In the genomic region with DNA sequence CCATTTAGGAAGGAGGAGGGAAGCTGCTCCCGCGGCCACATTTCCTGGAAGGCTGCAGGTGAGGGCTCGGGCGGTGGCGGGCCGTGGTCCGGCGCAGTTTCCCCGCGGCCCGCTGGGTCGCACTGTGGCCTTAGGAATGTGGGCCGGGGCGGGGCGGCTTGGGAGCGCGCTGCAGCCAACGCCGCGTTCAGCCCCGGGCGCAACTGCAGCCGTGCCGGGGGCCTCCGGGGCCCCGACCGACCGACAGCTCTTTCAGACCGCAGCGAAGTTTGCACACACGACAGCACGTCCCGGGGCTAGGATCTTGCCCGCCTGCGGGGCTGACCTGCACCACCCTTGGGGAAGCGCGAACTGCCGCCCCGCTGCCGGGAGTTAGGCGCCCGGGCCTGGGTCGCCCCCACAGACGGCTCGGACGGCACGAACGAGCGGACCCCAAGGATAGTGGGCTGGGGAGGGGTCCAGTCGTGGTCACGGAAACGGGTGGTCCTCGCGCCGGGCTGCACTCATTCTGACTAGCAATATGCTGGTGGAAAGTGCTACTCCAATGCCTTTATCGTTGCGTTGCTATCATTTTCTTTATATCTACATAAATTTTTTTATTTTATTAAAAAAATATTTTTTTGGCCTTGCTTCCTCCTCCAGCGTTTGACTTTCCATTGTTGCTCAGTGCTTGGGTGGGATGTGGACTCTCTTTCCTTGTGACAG, we compare ENCODE assay signal across 8 cellular contexts.
A peak's percentile ranks its signal among the peaks of the same experiment; 100 is the strongest.
DNase-seq lines count a peak whose midpoint lies in the region; ATAC-seq and TF ChIP-seq lines count a peak whose summit lies in the region.

No MANE protein-coding gene starts in this region.

- H3K9me3 ChIP-seq in A673 (ENCODE audit: low read depth, low read length, poor library complexity, severe bottlenecking), result no peaks in the 10 kb centered on the region
- H3K9me3 ChIP-seq in effector memory CD4-positive, alpha-beta T cell (ENCODE audit: control insufficient read depth, low read length), result no peaks in the 10 kb centered on the region

- peaks cover 6% of the 10 kb centered on the region for H3K4me1 ChIP-seq in A673 (ENCODE audit: insufficient read depth, low read length, poor library complexity, severe bottlenecking)
- H3K4me1 ChIP-seq in effector memory CD4-positive, alpha-beta T cell (ENCODE audit: control insufficient read depth, insufficient read depth, low read length, poor library complexity, severe bottlenecking), result peaks cover 4% of the 10 kb centered on the region

- ATAC-seq in HG02588 (IDR thresholded peaks at IDR 0.05; ENCODE audit: unreplicated experiment), result no peak

- peak; percentile 65 for DNase-seq in A673 (ENCODE audit: low spot score)
- peak; percentile 40 for DNase-seq in GM19238 (ENCODE audit: insufficient read length, low spot score)
- DNase-seq in NCI-H69 (lab: John Stamatoyannopoulos, UW), result peak; percentile 85
- peak; percentile 14 to 50 for DNase-seq in activated CD8-positive, alpha-beta memory T cell treated with anti-CD3 and anti-CD28 coated beads for 1 hour (ENCODE audit: extremely low read depth in 1 of 2, low read depth in 1 of 2)
- DNase-seq in effector memory CD4-positive, alpha-beta T cell, result peak; percentile 24 to 37 (median 28)
- peak; percentile 65 to 85 for DNase-seq in lung microvascular endothelial cell (ENCODE audit: low read depth in 2 of 2)
- DNase-seq in stimulated activated CD4-positive, alpha-beta T cell treated with anti-CD3 and anti-CD28 coated beads, Interleukin-4, amount 100 ng/mL, for 4 hours, result peak; percentile 46 to 67

- H3K36me3 ChIP-seq in A673 (ENCODE audit: insufficient read depth, low read length, poor library complexity, severe bottlenecking), result no peaks in the 10 kb centered on the region
- no peaks in the 10 kb centered on the region for H3K36me3 ChIP-seq in effector memory CD4-positive, alpha-beta T cell (ENCODE audit: control insufficient read depth, insufficient read depth, low read length)

- H3K27ac ChIP-seq in A673 (ENCODE audit: low read depth, low read length, poor library complexity, severe bottlenecking), result no peak overlapping the region
- H3K27ac ChIP-seq in effector memory CD4-positive, alpha-beta T cell (ENCODE audit: insufficient read depth, low read length, poor library complexity, severe bottlenecking), result no peak overlapping the region

- peaks cover 21% of the 10 kb centered on the region for H3K27me3 ChIP-seq in A673 (replicated peaks; ENCODE audit: insufficient read depth, low read depth, low read length, poor library complexity)
- no peaks in the 10 kb centered on the region for H3K27me3 ChIP-seq in effector memory CD4-positive, alpha-beta T cell (replicated peaks; ENCODE audit: control insufficient read depth, insufficient read depth, low read length, poor library complexity, severe bottlenecking)

- H3K4me3 ChIP-seq in A673 (ENCODE audit: low read depth, low read length, poor library complexity, severe bottlenecking), result peak overlapping the region; percentile 49
- H3K4me3 ChIP-seq in effector memory CD4-positive, alpha-beta T cell (ENCODE audit: insufficient read depth, low read depth, low read length, poor library complexity, severe bottlenecking), result peak overlapping the region; percentile 68

- intact Hi-C loops in A673 (cut with micrococcal nuclease; ENCODE audit: unreplicated experiment), result no loop called here

- TF ChIP-seq CTCF in A673 (conservative IDR thresholded peaks at IDR 0.05; ENCODE audit: low read depth, low read length), result peak; percentile 73

- CTCF ChIA-PET in A673 (lab: Charles Lee), result interaction anchor here (0.5 to 1.2 kb wide), 5 partner anchors 60 to 312 kb away, joined by 3 to 7 read pairs (median 4); no protein-coding TSS in a partner anchor

- POLR2A ChIA-PET in A673 (lab: Charles Lee; ENCODE audit: low non-redundant PET), result no interaction called here

- no TSS peak for BruUV-seq in A673 (replicated peaks; lab: Mats Ljungman, UMichigan)

Comparison
In these comparisons a context has a peak if more than half of its experiments do, and no peak if none do; other contexts are left out.
1. DNase-seq: peak in every context shown above with its lines; median percentile 85 in NCI-H69; 75 in lung microvascular endothelial cell; 65 in A673; 56 in stimulated activated CD4-positive, alpha-beta T cell treated with anti-CD3 and anti-CD28 coated beads, Interleukin-4, amount 100 ng/mL, for 4 hours; 40 in GM19238; 32 in activated CD8-positive, alpha-beta memory T cell treated with anti-CD3 and anti-CD28 coated beads for 1 hour; 28 in effector memory CD4-positive, alpha-beta T cell.